17 cellular contexts compared by ENCODE assay signal in the genomic region with DNA sequence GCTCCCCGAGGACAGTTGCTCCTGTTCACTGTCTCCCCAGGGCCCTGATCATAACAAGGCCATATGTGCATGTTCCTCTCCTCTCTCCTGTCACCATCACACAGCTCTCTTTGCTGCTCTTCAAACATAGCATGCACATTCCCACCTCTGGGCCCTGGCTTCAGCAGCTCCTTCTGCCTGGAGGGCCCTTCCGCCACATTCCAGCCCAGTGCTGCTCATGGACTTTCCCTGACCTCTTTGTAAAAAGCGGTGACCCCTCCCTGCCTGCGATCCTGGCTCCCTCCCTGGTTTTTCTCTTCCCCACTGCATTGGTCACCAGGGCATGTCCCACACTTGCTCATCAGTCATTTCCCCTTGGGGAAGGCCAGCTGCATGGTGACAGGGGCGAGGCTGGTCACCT.
A peak's percentile ranks its signal among the peaks of the same experiment; 100 is the strongest.
DNase-seq lines count a peak whose midpoint lies in the region; ATAC-seq lines count a peak whose summit lies in the region.
"Had no signal": no experiment of that assay in that cellular context is flagged by ENCODE, and none has a peak within 500 bp of the region (broad histone marks: within the 10 kb centered on the region; RNA-seq: fewer than 3 reads in every experiment).

No MANE protein-coding gene starts in this region.

- no peak overlapping the region for H2BK5ac ChIP-seq in neuronal stem cell (ENCODE audit: low read length)

- no peak overlapping the region for H3K4me3 Mint-ChIP-seq in stimulated activated naive CD8-positive, alpha-beta T cell treated with anti-CD3 and anti-CD28 coated beads, Interleukin-15, amount 100 ng/mL, for 72 hours
- no peak overlapping the region for H3K4me3 Mint-ChIP-seq in activated T-cell treated with anti-CD3 and anti-CD28 coated beads, Interleukin-2, amount 50 U/mL, for 24 hours
- H3K4me3 Mint-ChIP-seq: CD4-positive, alpha-beta T cell; GM23338 had no signal

- no peak overlapping the region for H3K9ac ChIP-seq in BLaER1
- H3K9ac ChIP-seq in neuronal stem cell (ENCODE audit: low read depth, low read length, poor library complexity), result no peak overlapping the region

- H3K23ac ChIP-seq in neuronal stem cell (ENCODE audit: low read depth, low read length, poor library complexity), result no peak overlapping the region

- no peak overlapping the region for H2BK12ac ChIP-seq in neuronal stem cell (ENCODE audit: low read length)

- H3K4ac ChIP-seq in neuronal stem cell (ENCODE audit: low read length), result no peak overlapping the region

- H3K9me3 ChIP-seq in BLaER1, result no peaks in the 10 kb centered on the region
- H3K9me3 ChIP-seq in neuronal stem cell (replicated peaks in 1 of 2; ENCODE audit: control insufficient read depth in 2 of 2, insufficient read depth in 1 of 2, low read depth in 1 of 2, low read length in 2 of 2), result no peaks in the 10 kb centered on the region
- H3K9me3 ChIP-seq: A549 had no signal

- H3K18ac ChIP-seq in neuronal stem cell (ENCODE audit: low read length), result no peak overlapping the region

- H3K4me1 ChIP-seq in BLaER1 (peaks cover 13% of the 10 kb centered on the region), neuronal stem cell (ENCODE audit: control insufficient read depth in 2 of 2, insufficient read depth in 1 of 2, low read depth in 1 of 2, low read length in 2 of 2) (peaks cover 0 to 10% of the 10 kb centered on the region in 2 donors)
- H3K4me1 ChIP-seq: A549 had no signal

- DNase-seq in M059J (ENCODE audit: low read depth) (peak; percentile 29), glomerular visceral epithelial cell (ENCODE audit: extremely low spot score) (peak; percentile 11), neuronal stem cell (ENCODE audit: low spot score) (no peak)
- no peak for DNase-seq in stimulated activated naive CD8-positive, alpha-beta T cell treated with anti-CD3 and anti-CD28 coated beads, Interleukin-15, amount 100 ng/mL, for 72 hours
- DNase-seq in activated T-cell treated with anti-CD3 and anti-CD28 coated beads, Interleukin-2, amount 50 U/mL, for 24 hours, result no peak
- DNase-seq: CD4-positive, alpha-beta T cell; DMS79; GDM1; NCI-H146; NCI-H2081 treated with DMSO at 0.1 percent for 48 hours; NCI-H69; SHP77 treated with DMSO at 0.1 percent for 48 hours had no signal

- H3K4me1 Mint-ChIP-seq in stimulated activated naive CD8-positive, alpha-beta T cell treated with anti-CD3 and anti-CD28 coated beads, Interleukin-15, amount 100 ng/mL, for 72 hours, result no peaks in the 10 kb centered on the region
- no peaks in the 10 kb centered on the region for H3K4me1 Mint-ChIP-seq in activated T-cell treated with anti-CD3 and anti-CD28 coated beads, Interleukin-2, amount 50 U/mL, for 24 hours (ENCODE audit: low read depth)
- H3K4me1 Mint-ChIP-seq: GM23338 had no signal

- peak overlapping the region in 1 of 2 donors; percentile 20 for H3K27ac Mint-ChIP-seq in stimulated activated naive CD8-positive, alpha-beta T cell treated with anti-CD3 and anti-CD28 coated beads, Interleukin-15, amount 100 ng/mL, for 72 hours
- no peak overlapping the region for H3K27ac Mint-ChIP-seq in activated T-cell treated with anti-CD3 and anti-CD28 coated beads, Interleukin-2, amount 50 U/mL, for 24 hours
- H3K27ac Mint-ChIP-seq: CD4-positive, alpha-beta T cell; GM23338 had no signal

- H3K27me3 ChIP-seq in BLaER1 (no peaks in the 10 kb centered on the region), neuronal stem cell (ENCODE audit: control insufficient read depth in 3 of 3, insufficient read depth in 3 of 3, low read depth in 1 of 3, low read length in 3 of 3) (peaks cover 0 to 5% (median 0%) of the 10 kb centered on the region in 3 experiments)

- H2AK5ac ChIP-seq in neuronal stem cell (ENCODE audit: low read depth, low read length), result peak overlapping the region; percentile 44

- H3K9me3 Mint-ChIP-seq in stimulated activated naive CD8-positive, alpha-beta T cell treated with anti-CD3 and anti-CD28 coated beads, Interleukin-15, amount 100 ng/mL, for 72 hours, result no peaks in the 10 kb centered on the region
- H3K9me3 Mint-ChIP-seq in activated T-cell treated with anti-CD3 and anti-CD28 coated beads, Interleukin-2, amount 50 U/mL, for 24 hours, result no peaks in the 10 kb centered on the region
- H3K9me3 Mint-ChIP-seq: CD4-positive, alpha-beta T cell; GM23338 had no signal

- WGBS in neuronal stem cell (ENCODE audit: extremely low coverage in 2 of 2, insufficient read length in 2 of 2, insufficient replicate concordance in 1 of 2), 2 donors, result no CpG with 5 or more reads among the region's 5 CpGs

- no peaks in the 10 kb centered on the region for H3K36me3 ChIP-seq in BLaER1
- no peaks in the 10 kb centered on the region for H3K36me3 ChIP-seq in neuronal stem cell (replicated peaks in 1 of 2; ENCODE audit: control insufficient read depth in 2 of 2, insufficient read depth in 2 of 2, low read length in 2 of 2)

- H3K36me3 Mint-ChIP-seq in activated T-cell treated with anti-CD3 and anti-CD28 coated beads, Interleukin-2, amount 50 U/mL, for 24 hours (ENCODE audit: low read depth), result no peaks in the 10 kb centered on the region

- no peak overlapping the region for H3K27ac ChIP-seq in BLaER1
- H3K27ac ChIP-seq in neuronal stem cell (replicated peaks; ENCODE audit: low read length), result no peak overlapping the region
- H3K27ac ChIP-seq: A549 had no signal

- H2BK120ac ChIP-seq in neuronal stem cell (ENCODE audit: low read depth, low read length), result no peak overlapping the region

- H2BK15ac ChIP-seq in neuronal stem cell (ENCODE audit: low read length), result peak overlapping the region; percentile 49

- no peak overlapping the region for H3K14ac ChIP-seq in neuronal stem cell (ENCODE audit: low read length)

- H2AFZ ChIP-seq in neuronal stem cell (ENCODE audit: low read length), result no peak overlapping the region
- H2AFZ ChIP-seq: GM23338 had no signal

- H3K27me3 Mint-ChIP-seq in stimulated activated naive CD8-positive, alpha-beta T cell treated with anti-CD3 and anti-CD28 coated beads, Interleukin-15, amount 100 ng/mL, for 72 hours, result peaks cover 22% of the 10 kb centered on the region
- H3K27me3 Mint-ChIP-seq in activated T-cell treated with anti-CD3 and anti-CD28 coated beads, Interleukin-2, amount 50 U/mL, for 24 hours, result peaks cover 7% of the 10 kb centered on the region

- no peaks in the 10 kb centered on the region for H3K79me1 ChIP-seq in neuronal stem cell (ENCODE audit: low read depth, low read length)

- H3K4me3 ChIP-seq in BLaER1 (no peak overlapping the region), neuronal stem cell (ENCODE audit: low read length in 2 of 2) (no peak overlapping the region)
- H3K4me3 ChIP-seq: A549, GM23338 had no signal

- no peak overlapping the region for H4K8ac ChIP-seq in neuronal stem cell (ENCODE audit: low read depth, low read length)

- H3K4me2 ChIP-seq in BLaER1 (peak overlapping the region; percentile 26; the same call in 1 of the 2 replicates), neuronal stem cell (ENCODE audit: insufficient read depth, low read length, poor library complexity, severe bottlenecking) (no peak overlapping the region)
- H3K4me2 ChIP-seq: A549, GM23338 had no signal

- no peak for ATAC-seq in stimulated activated naive CD8-positive, alpha-beta T cell treated with anti-CD3 and anti-CD28 coated beads, Interleukin-15, amount 100 ng/mL, for 72 hours
- no peak for ATAC-seq in GM21390 (IDR thresholded peaks at IDR 0.05; ENCODE audit: unreplicated experiment)
- ATAC-seq: A549, GM23338, Panc1 had no signal

- no peaks in the 10 kb centered on the region for H4K20me1 ChIP-seq in BLaER1

- no peak overlapping the region for H4K91ac ChIP-seq in neuronal stem cell (ENCODE audit: low read depth, low read length, poor library complexity)

Comparison
In these comparisons a context has a peak if more than half of its experiments do, and no peak if none do; other contexts are left out.
1. DNase-seq: peak in M059J (single experiment) and glomerular visceral epithelial cell (single experiment); none in neuronal stem cell (single experiment), stimulated activated naive CD8-positive, alpha-beta T cell treated with anti-CD3 and anti-CD28 coated beads, Interleukin-15, amount 100 ng/mL, for 72 hours (0 of 2) and activated T-cell treated with anti-CD3 and anti-CD28 coated beads, Interleukin-2, amount 50 U/mL, for 24 hours (single experiment).